Comparison of ENCODE assay signal across 24 cellular contexts in the genomic region with DNA sequence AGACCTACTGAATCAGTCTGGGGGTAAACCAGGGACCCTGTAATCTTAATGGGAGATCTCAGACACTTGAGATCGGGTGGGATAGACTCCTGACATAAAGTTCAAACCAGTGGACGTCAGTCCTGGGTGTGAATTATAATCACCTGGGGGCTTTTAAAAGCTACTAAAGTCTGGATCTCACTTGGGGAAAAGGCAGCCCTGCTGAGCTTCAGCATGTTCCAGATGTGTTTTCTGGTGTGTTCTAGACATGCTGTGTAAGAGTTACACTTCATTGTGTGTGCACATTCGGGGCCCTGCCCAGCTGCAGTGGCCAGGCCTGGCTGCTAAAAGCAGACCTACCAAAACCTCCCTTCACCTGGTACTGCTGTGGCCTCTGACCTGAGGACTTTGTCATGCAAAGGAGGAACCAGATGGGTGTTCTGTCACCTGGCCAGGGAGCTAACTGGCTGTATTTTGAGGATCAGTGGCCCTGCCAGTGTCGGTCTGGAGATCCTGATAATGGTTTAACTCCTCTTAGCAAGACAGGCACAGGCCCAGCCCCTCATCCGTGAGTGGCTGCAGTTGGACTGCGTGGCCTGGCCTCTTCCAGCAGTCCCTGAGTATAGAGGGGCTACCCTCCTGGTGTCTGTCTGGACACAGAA. TPM values are rescaled to one million over a fixed set of nuclear protein-coding genes. Genes with fewer than 3 reads are reported as not detected.
DNase-seq lines count a peak whose midpoint lies in the region; ATAC-seq and TF ChIP-seq lines count a peak whose summit lies in the region.
"Had no signal": no experiment of that assay in that cellular context is flagged by ENCODE, and none has a peak within 500 bp of the region (broad histone marks: within the 10 kb centered on the region; RNA-seq: fewer than 3 reads in every experiment).

No MANE protein-coding gene starts in this region.

- no peak overlapping the region for H3K4me2 ChIP-seq in SU-DHL-6 (ENCODE audit: low read depth, low read length, poor library complexity, severe bottlenecking)

- no peak for TF ChIP-seq CTCF in activated CD8-positive, alpha-beta T cell treated with anti-CD3 and anti-CD28 coated beads for 36 hours (IDR thresholded peaks at IDR 0.05)
- TF ChIP-seq CTCF in SU-DHL-6 (IDR thresholded peaks at IDR 0.05; ENCODE audit: insufficient read depth, low read length, poor library complexity, severe bottlenecking): no peak
- TF ChIP-seq CTCF in right lobe of liver (IDR thresholded peaks at IDR 0.05): no peak

- no peak overlapping the region for H3K9ac ChIP-seq in SU-DHL-6 (ENCODE audit: low read length)

- 57% methylated on average over 3 of the region's 6 CpGs for WGBS in right lobe of liver (ENCODE audit: insufficient coverage, low coverage, low lambda C conversion rate, missing lambda C conversion rate)

- POLR2A ChIA-PET in activated CD8-positive, alpha-beta T cell treated with anti-CD3 and anti-CD28 coated beads, Interleukin-2, amount 10 ng/mL, durations not matched to agents 7 days and 5 days (lab: Charles Lee): interaction anchor here (0.5 to 1.6 kb wide), 4 partner anchors 8 to 399 kb away, joined by 3 to 6 read pairs (median 4); a partner anchor contains a TSS
- POLR2A ChIA-PET in activated CD8-positive, alpha-beta T cell treated with anti-CD3 and anti-CD28 coated beads for 36 hours (lab: Charles Lee): interaction anchor here (0.6 to 4.3 kb wide), 12 partner anchors 9 to 307 kb away, joined by 3 to 40 read pairs (median 6); a partner anchor contains a TSS

- H3K27ac Mint-ChIP-seq in activated CD8-positive, alpha-beta T cell treated with anti-CD3 and anti-CD28 coated beads, Interleukin-2, amount 10 ng/mL, durations not matched to agents 7 days and 5 days: no peak overlapping the region
- no peak overlapping the region for H3K27ac Mint-ChIP-seq in activated CD8-positive, alpha-beta T cell treated with anti-CD3 and anti-CD28 coated beads for 36 hours
- H3K27ac Mint-ChIP-seq: activated CD4-positive, alpha-beta memory T cell treated with anti-CD3 and anti-CD28 coated beads for 36 hours; activated naive CD8-positive, alpha-beta T cell had no signal

- H3K9me3 Mint-ChIP-seq in activated CD8-positive, alpha-beta T cell treated with anti-CD3 and anti-CD28 coated beads, Interleukin-2, amount 10 ng/mL, durations not matched to agents 7 days and 5 days (ENCODE audit: insufficient read depth): no peaks in the 10 kb centered on the region
- H3K9me3 Mint-ChIP-seq in activated CD8-positive, alpha-beta T cell treated with anti-CD3 and anti-CD28 coated beads for 36 hours: no peaks in the 10 kb centered on the region
- H3K9me3 Mint-ChIP-seq: activated CD4-positive, alpha-beta memory T cell treated with anti-CD3 and anti-CD28 coated beads for 36 hours; naive thymus-derived CD4-positive, alpha-beta T cell had no signal

- no peaks in the 10 kb centered on the region for H3K27me3 Mint-ChIP-seq in activated CD8-positive, alpha-beta T cell treated with anti-CD3 and anti-CD28 coated beads, Interleukin-2, amount 10 ng/mL, durations not matched to agents 7 days and 5 days (ENCODE audit: low read depth)
- H3K27me3 Mint-ChIP-seq in activated CD8-positive, alpha-beta T cell treated with anti-CD3 and anti-CD28 coated beads for 36 hours: no peaks in the 10 kb centered on the region
- H3K27me3 Mint-ChIP-seq: activated CD4-positive, alpha-beta memory T cell treated with anti-CD3 and anti-CD28 coated beads for 36 hours; activated naive CD8-positive, alpha-beta T cell; naive thymus-derived CD4-positive, alpha-beta T cell had no signal

- H3K9me2 ChIP-seq in SU-DHL-6 (replicated peaks; ENCODE audit: insufficient read depth, low read length): no peaks in the 10 kb centered on the region

- H3K4me1 Mint-ChIP-seq in activated CD8-positive, alpha-beta T cell treated with anti-CD3 and anti-CD28 coated beads, Interleukin-2, amount 10 ng/mL, durations not matched to agents 7 days and 5 days (ENCODE audit: low read depth): peaks cover 46% of the 10 kb centered on the region
- peaks cover 23% of the 10 kb centered on the region for H3K4me1 Mint-ChIP-seq in activated CD8-positive, alpha-beta T cell treated with anti-CD3 and anti-CD28 coated beads for 36 hours (ENCODE audit: low read depth)

- H3K27me3 ChIP-seq in SU-DHL-6 (ENCODE audit: low read length) (no peaks in the 10 kb centered on the region), right lobe of liver (no peaks in the 10 kb centered on the region)
- H3K27me3 ChIP-seq: esophagus squamous epithelium, suprapubic skin had no signal

- no peak for DNase-seq in activated CD8-positive, alpha-beta T cell treated with anti-CD3 and anti-CD28 coated beads, Interleukin-2, amount 10 ng/mL, durations not matched to agents 7 days and 5 days
- no peak for DNase-seq in activated CD8-positive, alpha-beta T cell treated with anti-CD3 and anti-CD28 coated beads for 36 hours
- DNase-seq in right lobe of liver (no peak), HPDE6-E6E7 (ENCODE audit: extremely low spot score) (no peak)
- DNase-seq: activated CD4-positive, alpha-beta memory T cell treated with anti-CD3 and anti-CD28 coated beads for 36 hours; DMS 273 treated with DMSO at 0.1 percent for 48 hours; effector CD8-positive, alpha-beta T cell; esophagus squamous epithelium; mesenchymal stem cell; MV-4-11; naive thymus-derived CD4-positive, alpha-beta T cell; NCI-H187 treated with DMSO at 0.1 percent for 48 hours; NCI-H2227 treated with DMSO at 0.1 percent for 48 hours; NCI-H82; T-helper 2 cell had no signal

- CTCF ChIA-PET in activated CD8-positive, alpha-beta T cell treated with anti-CD3 and anti-CD28 coated beads, Interleukin-2, amount 10 ng/mL, durations not matched to agents 7 days and 5 days (lab: Charles Lee): interaction anchor here (1.2 kb wide), 1 partner anchor 302 kb away, joined by 4 read pairs; no protein-coding TSS in a partner anchor
- CTCF ChIA-PET in activated CD8-positive, alpha-beta T cell treated with anti-CD3 and anti-CD28 coated beads for 36 hours (lab: Charles Lee): interaction anchor here (0.8 to 5.5 kb wide), 2 partner anchors 64 to 302 kb away, joined by 3 to 21 read pairs; no protein-coding TSS in a partner anchor

- no peak overlapping the region for H2AFZ ChIP-seq in SU-DHL-6 (ENCODE audit: low read depth, low read length, severe bottlenecking)

- intact Hi-C loops in activated CD8-positive, alpha-beta T cell treated with anti-CD3 and anti-CD28 coated beads for 36 hours (cut with micrococcal nuclease): no loop called here
- intact Hi-C loops in right lobe of liver (cut with DNase I): no loop called here

- H4K20me1 ChIP-seq in SU-DHL-6 (ENCODE audit: low read depth, low read length): peaks cover 17% of the 10 kb centered on the region

- peak; percentile 8 for ATAC-seq in activated CD8-positive, alpha-beta T cell treated with anti-CD3 and anti-CD28 coated beads, Interleukin-2, amount 10 ng/mL, durations not matched to agents 7 days and 5 days
- ATAC-seq in activated CD8-positive, alpha-beta T cell treated with anti-CD3 and anti-CD28 coated beads for 36 hours: no peak
- ATAC-seq in right lobe of liver (peak in 3 of 4 donors; percentile 67 to 83 (median 74)), HG03378 (IDR thresholded peaks at IDR 0.05; ENCODE audit: unreplicated experiment) (no peak), GM19455 (IDR thresholded peaks at IDR 0.05; ENCODE audit: unreplicated experiment) (no peak)
- ATAC-seq: naive thymus-derived CD4-positive, alpha-beta T cell had no signal

- peaks cover 27% of the 10 kb centered on the region for H3K36me3 ChIP-seq in SU-DHL-6 (ENCODE audit: low read length)
- H3K36me3 ChIP-seq in right lobe of liver: peaks cover 0 to 3% (median 0%) of the 10 kb centered on the region in 4 donors
- H3K36me3 ChIP-seq: suprapubic skin had no signal

- peaks cover 14% of the 10 kb centered on the region; the same call in 1 of the 2 replicates for H3K79me2 ChIP-seq in SU-DHL-6 (ENCODE audit: insufficient read depth, low read length)

- H3K9me3 ChIP-seq in SU-DHL-6 (ENCODE audit: insufficient read depth, low read length) (no peaks in the 10 kb centered on the region), right lobe of liver (no peaks in the 10 kb centered on the region)
- H3K9me3 ChIP-seq: esophagus squamous epithelium, suprapubic skin had no signal

- peaks cover 84% of the 10 kb centered on the region for H3F3A ChIP-seq in SU-DHL-6 (ENCODE audit: insufficient read depth)

- no peak overlapping the region for H3K4me3 Mint-ChIP-seq in activated CD8-positive, alpha-beta T cell treated with anti-CD3 and anti-CD28 coated beads, Interleukin-2, amount 10 ng/mL, durations not matched to agents 7 days and 5 days
- no peak overlapping the region for H3K4me3 Mint-ChIP-seq in activated CD8-positive, alpha-beta T cell treated with anti-CD3 and anti-CD28 coated beads for 36 hours
- H3K4me3 Mint-ChIP-seq: activated CD4-positive, alpha-beta memory T cell treated with anti-CD3 and anti-CD28 coated beads for 36 hours; activated naive CD8-positive, alpha-beta T cell; naive thymus-derived CD4-positive, alpha-beta T cell had no signal

- H3K36me3 Mint-ChIP-seq in activated CD8-positive, alpha-beta T cell treated with anti-CD3 and anti-CD28 coated beads, Interleukin-2, amount 10 ng/mL, durations not matched to agents 7 days and 5 days (ENCODE audit: low read depth): peaks cover 77% of the 10 kb centered on the region
- peaks cover 63% of the 10 kb centered on the region for H3K36me3 Mint-ChIP-seq in activated CD8-positive, alpha-beta T cell treated with anti-CD3 and anti-CD28 coated beads for 36 hours (ENCODE audit: low read depth)

- peaks cover 0 to 11% (median 0%) of the 10 kb centered on the region in 4 donors for H3K4me1 ChIP-seq in right lobe of liver
- H3K4me1 ChIP-seq: suprapubic skin had no signal

- H3K4me3 ChIP-seq in SU-DHL-6 (ENCODE audit: insufficient read depth, low read length, poor library complexity, severe bottlenecking): no peak overlapping the region
- H3K4me3 ChIP-seq in right lobe of liver: no peak overlapping the region
- H3K4me3 ChIP-seq: esophagus squamous epithelium, suprapubic skin had no signal

- TF ChIP-seq POLR2A in GM19099 (IDR thresholded peaks at IDR 0.05; ENCODE audit: extremely low read depth, insufficient read length, low read depth) (peak; percentile 36), right lobe of liver (IDR thresholded peaks at IDR 0.05) (no peak)

- H3K27ac ChIP-seq in SU-DHL-6 (ENCODE audit: low read depth, low read length): peak overlapping the region; percentile 30; the same call in 1 of the 2 replicates
- no peak overlapping the region for H3K27ac ChIP-seq in right lobe of liver
- H3K27ac ChIP-seq: C4-2B, esophagus squamous epithelium, HL-60, suprapubic skin had no signal

RNA-seq across cellular contexts. Expression of a gene that starts 10.6 kb away (rescaled TPM):
- 100 to 1,000 TPM; 571 to 604 TPM for total RNA-seq in activated CD8-positive, alpha-beta T cell treated with anti-CD3 and anti-CD28 coated beads, Interleukin-2, amount 10 ng/mL, durations not matched to agents 7 days and 5 days
- total RNA-seq in activated CD8-positive, alpha-beta T cell treated with anti-CD3 and anti-CD28 coated beads for 36 hours: 100 to 1,000 TPM; 368 to 396 TPM
- 10 to 100 TPM in 1 of 6 experiments, 1 to 10 TPM in 5; 1.1 to 10.3 (median 5.7) TPM for total RNA-seq in right lobe of liver

RNA-seq across cellular contexts. Expression of a gene that starts 52.9 kb away (rescaled TPM):
- 1 to 10 TPM in 1 of 2 experiments, under 1 TPM in 1; 0.50 to 1.1 TPM for total RNA-seq in activated CD8-positive, alpha-beta T cell treated with anti-CD3 and anti-CD28 coated beads, Interleukin-2, amount 10 ng/mL, durations not matched to agents 7 days and 5 days
- under 1 TPM; 0.11 to 0.32 TPM for total RNA-seq in activated CD8-positive, alpha-beta T cell treated with anti-CD3 and anti-CD28 coated beads for 36 hours
- under 1 TPM; 0.26 to 0.99 (median 0.55) TPM for total RNA-seq in right lobe of liver
- total RNA-seq: A673 had no signal

Comparison
In these comparisons a context has a peak if more than half of its experiments do, and no peak if none do; other contexts are left out.
1. ATAC-seq: peak in activated CD8-positive, alpha-beta T cell treated with anti-CD3 and anti-CD28 coated beads, Interleukin-2, amount 10 ng/mL, durations not matched to agents 7 days and 5 days (single experiment) and right lobe of liver (3 of 4); none in activated CD8-positive, alpha-beta T cell treated with anti-CD3 and anti-CD28 coated beads for 36 hours (single experiment), HG03378 (single experiment) and GM19455 (single experiment).
2. RNA of a gene that starts 10.6 kb away (total RNA-seq): 571 to 604 TPM in activated CD8-positive, alpha-beta T cell treated with anti-CD3 and anti-CD28 coated beads, Interleukin-2, amount 10 ng/mL, durations not matched to agents 7 days and 5 days and 368 to 396 TPM in activated CD8-positive, alpha-beta T cell treated with anti-CD3 and anti-CD28 coated beads for 36 hours; 1.1 to 10.3 TPM in right lobe of liver; every median in the first group is over 10 times any median in the second.